Comparison of ENCODE assay signal across 8 cellular contexts in genomic region chr11:108025387-108026080, GRCh38. TPM values are rescaled to one million over a fixed set of nuclear protein-coding genes. Genes with fewer than 3 reads are reported as not detected.
A peak's percentile ranks its signal among the peaks of the same experiment; 100 is the strongest.
DNase-seq lines count a peak whose midpoint lies in the region; ATAC-seq and TF ChIP-seq lines count a peak whose summit lies in the region.
"Had no signal": no experiment of that assay in that cellular context is flagged by ENCODE, and none has a peak within 500 bp of the region (broad histone marks: within the 10 kb centered on the region; RNA-seq: fewer than 3 reads in every experiment).

No MANE protein-coding gene starts in this region.

- H3K27ac ChIP-seq in H9 (ENCODE audit: insufficient read length, low read depth, low read length) = no peak overlapping the region
- no peak overlapping the region for H3K27ac ChIP-seq in CD8-positive, alpha-beta T cell (ENCODE audit: low read depth, low read length)

- no peak overlapping the region for H3K56ac ChIP-seq in H9 (ENCODE audit: insufficient read length, low read depth, low read length)

- H3K27me3 ChIP-seq in H9 (ENCODE audit: insufficient read depth, low read length) = no peaks in the 10 kb centered on the region
- no peaks in the 10 kb centered on the region for H3K27me3 ChIP-seq in CD8-positive, alpha-beta T cell (ENCODE audit: insufficient read depth, low read length)

- H2AK5ac ChIP-seq in H9 (ENCODE audit: insufficient read length, low read length) = no peak overlapping the region

- intact Hi-C loops in CD8-positive, alpha-beta T cell (cut with DNase I, micrococcal nuclease) = no loop called here

- ATAC-seq in GM18873 (IDR thresholded peaks at IDR 0.05; ENCODE audit: low FRiP score, unreplicated experiment) = peak; percentile 99
- no peak for ATAC-seq in CD8-positive, alpha-beta T cell

- H2AFZ ChIP-seq in H9 (ENCODE audit: low read length) = no peak overlapping the region

- POLR2A ChIA-PET in CD8-positive, alpha-beta T cell (lab: Charles Lee) = interaction anchor here (0.5 kb wide), 1 partner anchor 8 kb away, joined by 3 read pairs; no protein-coding TSS in a partner anchor

- no peaks in the 10 kb centered on the region for H3K27me3 Mint-ChIP-seq in H9 (ENCODE audit: low read depth)
- H3K27me3 Mint-ChIP-seq in progenitor cell of endocrine pancreas = no peaks in the 10 kb centered on the region
- no peaks in the 10 kb centered on the region for H3K27me3 Mint-ChIP-seq in CD8-positive, alpha-beta T cell (ENCODE audit: low read depth)

- H3K18ac ChIP-seq in H9 (ENCODE audit: insufficient read length, low read depth, low read length) = no peak overlapping the region

- no peak overlapping the region for H4K91ac ChIP-seq in H9 (ENCODE audit: insufficient read length, low read depth, low read length)

- no CpG with 5 or more reads among the region's 5 CpGs for WGBS in H9 (ENCODE audit: extremely low coverage, insufficient read length, low lambda C conversion rate)

- in situ Hi-C loops in KBM-7 (cut with MboI; ENCODE audit: low pct_unique_long_range_greater_than_20kb, low sequenced_read_pairs) = no loop called here

- H3K23me2 ChIP-seq in H9 (ENCODE audit: insufficient read length, low read depth, low read length, poor library complexity, severe bottlenecking) = no peaks in the 10 kb centered on the region

- no peaks in the 10 kb centered on the region for H4K20me1 ChIP-seq in H9 (ENCODE audit: control insufficient read depth, insufficient read depth, insufficient read length)

- no peaks in the 10 kb centered on the region; the same call in 1 of the 2 replicates for H3K4me1 ChIP-seq in H9 (ENCODE audit: insufficient read depth, low read length)
- H3K4me1 ChIP-seq in CD8-positive, alpha-beta T cell (ENCODE audit: insufficient read depth, low read length) = peaks cover 24% of the 10 kb centered on the region

- no peak overlapping the region for H4K8ac ChIP-seq in H9 (replicated peaks; ENCODE audit: insufficient read length, low read depth, low read length)

- no peak overlapping the region for H3K9ac ChIP-seq in H9 (ENCODE audit: extremely low read depth, insufficient read length, low read length)

- no peak overlapping the region for H2BK5ac ChIP-seq in H9 (ENCODE audit: insufficient read length, low read length)

- H3K36me3 Mint-ChIP-seq in H9 (ENCODE audit: insufficient read depth in 1 of 3, low read depth in 3 of 3) = peaks cover 0 to 4% (median 0%) of the 10 kb centered on the region in 3 experiments; a peak in 3 of 7 replicates
- H3K36me3 Mint-ChIP-seq in progenitor cell of endocrine pancreas (ENCODE audit: insufficient read depth) = peaks cover 11% of the 10 kb centered on the region
- H3K36me3 Mint-ChIP-seq in CD8-positive, alpha-beta T cell = peaks cover 28% of the 10 kb centered on the region

- H3K4me2 ChIP-seq in H9 (ENCODE audit: insufficient read depth, insufficient read length, low read length) = no peak overlapping the region

- no peak overlapping the region for H2BK12ac ChIP-seq in H9 (ENCODE audit: insufficient read length, low read depth, low read length)

- H2BK20ac ChIP-seq in H9 (ENCODE audit: low read depth, low read length, poor library complexity, severe bottlenecking) = no peak overlapping the region

- H3K9me3 Mint-ChIP-seq in H9 (no peaks in the 10 kb centered on the region), progenitor cell of endocrine pancreas (ENCODE audit: low read depth) (no peaks in the 10 kb centered on the region)
- no peaks in the 10 kb centered on the region for H3K9me3 Mint-ChIP-seq in CD8-positive, alpha-beta T cell

- TF ChIP-seq CTCF in H9 (conservative IDR thresholded peaks at IDR 0.05) (peak; percentile 23; the same call in 1 of the 3 replicates), progenitor cell of endocrine pancreas (IDR thresholded peaks at IDR 0.05; ENCODE audit: unreplicated experiment) (no peak)
- no peak for TF ChIP-seq CTCF in CD8-positive, alpha-beta T cell (IDR thresholded peaks at IDR 0.05)

- no peak overlapping the region for H3K4me3 ChIP-seq in CD8-positive, alpha-beta T cell (ENCODE audit: low read depth, low read length)

- no peak for DNase-seq in H9
- DNase-seq in KBM-7 = peak; percentile 43
- no peak for DNase-seq in progenitor cell of endocrine pancreas (ENCODE audit: low spot score, unreplicated experiment)
- no peak for DNase-seq in NCI-H2196 treated with DMSO at 0.1 percent for 48 hours (lab: John Stamatoyannopoulos, UW; ENCODE audit: unreplicated experiment)
- no peak for DNase-seq in CD8-positive, alpha-beta T cell
- DNase-seq in NCI-H146 (lab: John Stamatoyannopoulos, UW) = no peak
- DNase-seq: Right ventricle myocardium superior had no signal

- H3K4ac ChIP-seq in H9 (ENCODE audit: low read depth, low read length) = no peak overlapping the region

- no peak overlapping the region for H4K5ac ChIP-seq in H9 (ENCODE audit: insufficient read length, low read depth, low read length)

- H3K14ac ChIP-seq in H9 (ENCODE audit: insufficient read depth, low read length) = no peak overlapping the region

- H3K23ac ChIP-seq in H9 (ENCODE audit: insufficient read length, low read depth, low read length) = no peak overlapping the region

- H3K79me1 ChIP-seq in H9 (ENCODE audit: insufficient read depth, low read depth, low read length, poor library complexity, severe bottlenecking) = peaks cover 5% of the 10 kb centered on the region

- no peak overlapping the region for H3T11ph ChIP-seq in H9 (ENCODE audit: low read length)

- no peaks in the 10 kb centered on the region for H3K9me3 ChIP-seq in H9 (ENCODE audit: control insufficient read depth, low read depth, low read length)
- H3K9me3 ChIP-seq in CD8-positive, alpha-beta T cell (ENCODE audit: low read length) = no peaks in the 10 kb centered on the region

- H2BK120ac ChIP-seq in H9 (ENCODE audit: low read depth, low read length, poor library complexity, severe bottlenecking) = no peak overlapping the region

- H3K27ac Mint-ChIP-seq in H9 (peak overlapping the region in 2 of 3 experiments; percentile 49 to 68; a peak in 3 of 7 replicates), progenitor cell of endocrine pancreas (peak overlapping the region; percentile 75)
- H3K27ac Mint-ChIP-seq in CD8-positive, alpha-beta T cell = no peak overlapping the region

- H3K4me1 Mint-ChIP-seq in H9 = peaks cover 17 to 34% of the 10 kb centered on the region in 2 experiments
- peaks cover 2% of the 10 kb centered on the region for H3K4me1 Mint-ChIP-seq in progenitor cell of endocrine pancreas (ENCODE audit: low read depth)
- peaks cover 67% of the 10 kb centered on the region for H3K4me1 Mint-ChIP-seq in CD8-positive, alpha-beta T cell (ENCODE audit: low read depth)

- CTCF ChIA-PET in CD8-positive, alpha-beta T cell (lab: Charles Lee) = no interaction called here

- peaks cover 4% of the 10 kb centered on the region for H3K36me3 ChIP-seq in CD8-positive, alpha-beta T cell (ENCODE audit: insufficient read depth, low read length)

- H3K4me3 Mint-ChIP-seq in H9 (no peak overlapping the region), progenitor cell of endocrine pancreas (ENCODE audit: low read depth) (no peak overlapping the region)
- H3K4me3 Mint-ChIP-seq in CD8-positive, alpha-beta T cell = no peak overlapping the region

- peaks cover 8% of the 10 kb centered on the region; the same call in 1 of the 2 replicates for H3K79me2 ChIP-seq in H9 (ENCODE audit: insufficient read depth, low read length)

- no peak overlapping the region for H2BK15ac ChIP-seq in H9 (ENCODE audit: low read depth, low read length)

RNA-seq across cellular contexts. Expression of gene CUL5, which starts 16.8 kb away (rescaled TPM):
- total RNA-seq in H9 (2021) (37.3 and 37.7 TPM in 2 replicates), progenitor cell of endocrine pancreas (35.2 and 37.9 TPM in 2 replicates)
- total RNA-seq in CD8-positive, alpha-beta T cell = 10 to 100 TPM; 73.3 to 75.0 TPM
